In the genomic region with DNA sequence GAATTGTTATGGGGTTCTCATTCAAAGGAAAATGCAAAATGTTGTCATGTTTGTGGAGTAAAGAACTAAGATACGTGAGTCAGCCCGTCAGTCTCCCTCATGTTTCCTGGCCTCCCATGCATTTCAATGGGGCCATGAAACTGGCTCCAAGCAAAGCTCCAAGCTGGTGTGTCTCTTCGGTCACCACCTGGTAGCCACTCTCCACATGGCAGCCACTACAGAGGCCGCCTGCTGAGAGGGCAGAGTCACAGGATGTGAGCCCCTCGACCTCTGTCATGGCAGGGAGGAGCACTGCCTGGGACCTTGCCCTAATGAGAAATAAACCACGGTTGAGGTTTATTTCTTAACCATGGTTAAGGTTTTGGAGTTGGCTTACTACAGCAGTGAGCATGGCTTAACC, we compare ENCODE assay signal across 34 cellular contexts.
"Had no signal": no experiment of that assay in that cellular context is flagged by ENCODE, and none has a peak within 500 bp of the region (broad histone marks: within the 10 kb centered on the region; RNA-seq: fewer than 3 reads in every experiment).

No MANE protein-coding gene starts in this region.

- H3K36me3 ChIP-seq: MG63 had no signal

- H3K9ac ChIP-seq: KMS-11 had no signal

- DNase-seq: Karpas-422, Kasumi-1, MG63, MM.1S, MV-4-11, NCI-H1048, NCI-H1092, NCI-H1092 treated with DMSO at 0.1 percent for 48 hours, NCI-H1105, NCI-H1105 treated with DMSO at 0.1 percent for 48 hours, NCI-H1417, NCI-H1417 treated with DMSO at 0.1 percent for 48 hours, NCI-H1436, NCI-H1436 treated with DMSO at 0.1 percent for 48 hours, NCI-H146, NCI-H1694, NCI-H1694 treated with DMSO at 0.1 percent for 48 hours, NCI-H187, NCI-H187 treated with DMSO at 0.1 percent for 48 hours, NCI-H1930, NCI-H2029, NCI-H2029 treated with DMSO at 0.1 percent for 48 hours, NCI-H2081, NCI-H2081 treated with DMSO at 0.1 percent for 48 hours, NCI-H2107, NCI-H2171, NCI-H2171 treated with DMSO at 0.1 percent for 48 hours, NCI-H2227 treated with DMSO at 0.1 percent for 48 hours, NCI-H226, NCI-H345, NCI-H446, NCI-H446 treated with DMSO at 0.1 percent for 48 hours, NCI-H510A had no signal

- H3K4me3 ChIP-seq: MG63 had no signal

- H3K9me3 ChIP-seq: MG63 had no signal

- H3K4me2 ChIP-seq: KMS-11 had no signal

- H3K27me3 ChIP-seq: MG63 had no signal

- H3K27ac ChIP-seq: KMS-11 had no signal
